ENCODE assay signal across 12 cellular contexts in the genomic region with DNA sequence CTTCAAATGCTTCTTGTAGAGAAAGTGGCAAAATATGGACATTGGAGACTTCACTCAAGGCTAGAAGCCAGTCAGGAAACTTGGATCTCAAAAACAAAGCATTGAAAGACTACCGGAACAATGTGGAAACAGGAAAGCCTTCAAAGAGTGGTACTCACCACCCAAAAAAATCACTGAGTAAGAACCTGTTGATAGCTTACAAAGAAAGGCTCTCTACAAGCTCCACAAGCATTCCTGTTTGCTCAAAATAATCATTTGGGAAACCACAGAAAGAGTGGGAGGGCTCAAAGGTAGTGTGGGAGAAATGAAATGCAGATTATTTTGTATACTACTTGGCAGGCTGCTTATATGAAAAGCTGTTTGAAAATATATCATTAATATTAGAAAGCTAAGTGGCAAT. TPM values are rescaled to one million over a fixed set of nuclear protein-coding genes. Genes with fewer than 3 reads are reported as not detected.
A peak's percentile ranks its signal among the peaks of the same experiment; 100 is the strongest.
DNase-seq lines count a peak whose midpoint lies in the region; ATAC-seq and TF ChIP-seq lines count a peak whose summit lies in the region.
"Had no signal": no experiment of that assay in that cellular context is flagged by ENCODE, and none has a peak within 500 bp of the region (broad histone marks: within the 10 kb centered on the region; RNA-seq: fewer than 3 reads in every experiment).

No MANE protein-coding gene starts in this region.

- POLR2A ChIA-PET in PC-9 (lab: Charles Lee; ENCODE audit: unreplicated experiment) = interaction anchor here (0.7 kb wide), 1 partner anchor 550 kb away, joined by 6 read pairs; no protein-coding TSS in a partner anchor

- H3K9me3 ChIP-seq in PC-9 (ENCODE audit: insufficient read depth, low read depth) = no peaks in the 10 kb centered on the region
- H3K9me3 ChIP-seq in prostate gland = no peaks in the 10 kb centered on the region
- no peaks in the 10 kb centered on the region for H3K9me3 ChIP-seq in sigmoid colon

- ATAC-seq in left lobe of liver = no peak
- no peak for ATAC-seq in GM18519 (IDR thresholded peaks at IDR 0.05; ENCODE audit: low FRiP score, unreplicated experiment)
- ATAC-seq: natural killer cell treated with Interleukin-12 subunit alpha and Interleukin-12 subunit beta and Interleukin-15 and Interleukin-18, amount 100 ng/mL, for 72 hours had no signal

- H2AFZ ChIP-seq in PC-9 = no peak overlapping the region

- intact Hi-C loops in PC-9 (cut with micrococcal nuclease; ENCODE audit: unreplicated experiment) (loop anchor here (2.0 to 5.0 kb wide), 2 partner anchors 41 to 190 kb away; no protein-coding TSS in a partner anchor), prostate gland (cut with DNase I) (no loop called here), sigmoid colon (cut with DNase I) (no loop called here)

- H3K4me1 ChIP-seq in PC-9 (replicated peaks; ENCODE audit: insufficient read depth) (peaks cover 33% of the 10 kb centered on the region), prostate gland (replicated peaks) (no peaks in the 10 kb centered on the region), sigmoid colon (peaks cover 0 to 53% (median 52%) of the 10 kb centered on the region in 4 donors)

- 38% methylated on average over 1 of the region's 1 CpG for WGBS in prostate gland
- whole genome bisulfite sequencing in sigmoid colon, 2 donors = 65 to 87% methylated on average over 1 of the region's 1 CpG

- peak overlapping the region; percentile 38 for H3K4me2 ChIP-seq in PC-9
- H3K4me2 ChIP-seq: KMS-11 had no signal

- CTCF ChIA-PET in PC-9 (lab: Charles Lee) = no interaction called here

- peaks cover 14% of the 10 kb centered on the region; the same call in 1 of the 2 replicates for H3K79me2 ChIP-seq in PC-9 (ENCODE audit: low read depth)

- no peaks in the 10 kb centered on the region for H3K27me3 ChIP-seq in PC-9 (ENCODE audit: insufficient read depth, low read depth)
- no peaks in the 10 kb centered on the region for H3K27me3 ChIP-seq in prostate gland (replicated peaks; ENCODE audit: insufficient read depth)
- H3K27me3 ChIP-seq in sigmoid colon = no peaks in the 10 kb centered on the region

- H3K36me3 ChIP-seq in PC-9 (ENCODE audit: low read depth) (peaks cover 35% of the 10 kb centered on the region), prostate gland (no peaks in the 10 kb centered on the region), sigmoid colon (peaks cover 0 to 20% (median 0%) of the 10 kb centered on the region in 4 donors)

- peaks cover 19% of the 10 kb centered on the region for H3F3A ChIP-seq in PC-9 (ENCODE audit: insufficient read depth, low read depth)

- TF ChIP-seq EP300 in sigmoid colon (IDR thresholded peaks at IDR 0.05) = no peak

- no peaks in the 10 kb centered on the region for H3K9me2 ChIP-seq in PC-9 (ENCODE audit: insufficient read depth)

- H3K27ac ChIP-seq in PC-9 (peak overlapping the region; percentile 66), coronary artery (peak overlapping the region; percentile 13 to 20), prostate gland (peak overlapping the region; percentile 35 to 43), sigmoid colon (peak overlapping the region in 2 of 4 donors; percentile 24 to 34)
- H3K27ac ChIP-seq: KMS-11 had no signal

- no peaks in the 10 kb centered on the region for H4K20me1 ChIP-seq in PC-9 (ENCODE audit: insufficient read depth)

- TF ChIP-seq CTCF in PC-9 (conservative IDR thresholded peaks at IDR 0.05) = no peak
- TF ChIP-seq CTCF in coronary artery (IDR thresholded peaks at IDR 0.05) = no peak
- no peak for TF ChIP-seq CTCF in prostate gland (IDR thresholded peaks at IDR 0.05)
- no peak for TF ChIP-seq CTCF in sigmoid colon (IDR thresholded peaks at IDR 0.05)

- no TSS peak for BruUV-seq in PC-9 (replicated peaks; lab: Mats Ljungman, UMichigan)

- H3K4me3 ChIP-seq in PC-9 (no peak overlapping the region), coronary artery (no peak overlapping the region), prostate gland (no peak overlapping the region), sigmoid colon (no peak overlapping the region)

- TF ChIP-seq POLR2A in prostate gland (IDR thresholded peaks at IDR 0.05) (no peak), sigmoid colon (IDR thresholded peaks at IDR 0.05) (no peak)

- DNase-seq in DMS79 (lab: John Stamatoyannopoulos, UW) = peak; percentile 23
- DNase-seq in PC-9 = peak in 1 of 2 experiments; percentile 49
- DNase-seq in coronary artery (ENCODE audit: low spot score) = no peak
- DNase-seq in prostate gland (ENCODE audit: low spot score) = no peak
- DNase-seq in sigmoid colon = no peak
- DNase-seq in left lobe of liver (ENCODE audit: low spot score) = no peak
- DNase-seq in AG20443 (ENCODE audit: low spot score) = no peak
- DNase-seq: activated CD4-positive, alpha-beta T cell treated with anti-CD3 and anti-CD28 coated beads, Interleukin-2, amount 50 U/mL, for 48 hours; NCI-H2029 treated with DMSO at 0.1 percent for 48 hours had no signal

RNA-seq across cellular contexts. Expression of a gene that starts 9.5 kb away (rescaled TPM):
- total RNA-seq in PC-9 (2021) = 217 and 237 TPM in 2 replicates
- total RNA-seq in prostate gland = 100 to 1,000 TPM; 131 to 242 TPM
- total RNA-seq in sigmoid colon = 100 to 1,000 TPM; 495 to 791 (median 604) TPM
- 10 to 100 TPM; 62.5 to 79.8 (median 69.1) TPM for polyA plus RNA-seq in sigmoid colon
- 86.5 TPM for total RNA-seq in left lobe of liver
